10 cellular contexts compared by ENCODE assay signal in the genomic region with DNA sequence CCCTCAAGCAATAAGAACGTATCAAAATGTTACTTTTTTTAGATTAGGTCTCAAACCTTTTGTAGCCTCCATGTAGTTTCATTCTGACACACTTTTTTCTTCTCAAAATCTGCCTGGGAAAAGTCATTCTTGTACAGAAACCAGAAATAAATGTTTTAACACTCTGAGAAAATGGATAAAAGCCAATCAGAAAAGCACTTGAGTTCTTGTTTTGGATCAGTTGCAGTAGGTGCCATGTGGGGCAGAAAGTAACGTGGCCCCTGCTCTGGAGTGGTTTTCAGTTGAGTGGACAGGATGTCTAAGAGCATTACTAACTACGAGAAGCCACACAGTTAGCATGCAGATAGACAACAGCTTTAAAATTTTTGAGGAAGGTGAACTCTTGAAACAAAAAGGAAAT. TPM values are rescaled to one million over a fixed set of nuclear protein-coding genes. Genes with fewer than 3 reads are reported as not detected.
A peak's percentile ranks its signal among the peaks of the same experiment; 100 is the strongest.
DNase-seq lines count a peak whose midpoint lies in the region; ATAC-seq and TF ChIP-seq lines count a peak whose summit lies in the region.
"Had no signal": no experiment of that assay in that cellular context is flagged by ENCODE, and none has a peak within 500 bp of the region (broad histone marks: within the 10 kb centered on the region; RNA-seq: fewer than 3 reads in every experiment).

No MANE protein-coding gene starts in this region.

- H3K27me3 ChIP-seq in CD4-positive, CD25-positive, alpha-beta regulatory T cell (ENCODE audit: control insufficient read depth, insufficient read depth, low read length): no peaks in the 10 kb centered on the region
- no peaks in the 10 kb centered on the region for H3K27me3 ChIP-seq in MG63

- H3K27me3 Mint-ChIP-seq in CD4-positive, CD25-positive, alpha-beta regulatory T cell: no peaks in the 10 kb centered on the region
- H3K27me3 Mint-ChIP-seq in activated naive CD4-positive, alpha-beta T cell treated with anti-CD3 and anti-CD28 coated beads, Interleukin-2, amount 50 U/mL, for 24 hours: no peaks in the 10 kb centered on the region
- H3K27me3 Mint-ChIP-seq in progenitor cell of endocrine pancreas: no peaks in the 10 kb centered on the region

- DNase-seq in CD4-positive, CD25-positive, alpha-beta regulatory T cell: peak in 1 of 3 donors; percentile 68
- DNase-seq in GM03348 (ENCODE audit: low spot score): no peak
- DNase-seq in MG63: no peak
- DNase-seq in NK-92 (lab: John Stamatoyannopoulos, UW; ENCODE audit: unreplicated experiment): no peak
- no peak for DNase-seq in progenitor cell of endocrine pancreas (ENCODE audit: low spot score, unreplicated experiment)
- DNase-seq: left cardiac atrium had no signal

- H3K27ac ChIP-seq in CD4-positive, CD25-positive, alpha-beta regulatory T cell (ENCODE audit: insufficient read depth, low read length, poor library complexity, severe bottlenecking): peak overlapping the region; percentile 30

- no peaks in the 10 kb centered on the region for H3K9me3 Mint-ChIP-seq in CD4-positive, CD25-positive, alpha-beta regulatory T cell
- peaks cover 5% of the 10 kb centered on the region for H3K9me3 Mint-ChIP-seq in activated naive CD4-positive, alpha-beta T cell treated with anti-CD3 and anti-CD28 coated beads, Interleukin-2, amount 50 U/mL, for 24 hours
- no peaks in the 10 kb centered on the region for H3K9me3 Mint-ChIP-seq in progenitor cell of endocrine pancreas (ENCODE audit: low read depth)

- H3K36me3 ChIP-seq in CD4-positive, CD25-positive, alpha-beta regulatory T cell (ENCODE audit: control insufficient read depth, insufficient read depth, low read length): peaks cover 18% of the 10 kb centered on the region
- H3K36me3 ChIP-seq in MG63: no peaks in the 10 kb centered on the region; the same call in 1 of the 2 replicates

- peak overlapping the region; percentile 59 to 92 (median 90) for H3K27ac Mint-ChIP-seq in CD4-positive, CD25-positive, alpha-beta regulatory T cell
- H3K27ac Mint-ChIP-seq in activated naive CD4-positive, alpha-beta T cell treated with anti-CD3 and anti-CD28 coated beads, Interleukin-2, amount 50 U/mL, for 24 hours: peak overlapping the region; percentile 36
- H3K27ac Mint-ChIP-seq in progenitor cell of endocrine pancreas: no peak overlapping the region

- no peak for TF ChIP-seq CTCF in progenitor cell of endocrine pancreas (IDR thresholded peaks at IDR 0.05; ENCODE audit: unreplicated experiment)

- no peaks in the 10 kb centered on the region for H3K9me3 ChIP-seq in CD4-positive, CD25-positive, alpha-beta regulatory T cell (ENCODE audit: control insufficient read depth in 2 of 2, low read length in 2 of 2)
- no peaks in the 10 kb centered on the region for H3K9me3 ChIP-seq in MG63

- peaks cover 80% of the 10 kb centered on the region for H3K4me1 ChIP-seq in CD4-positive, CD25-positive, alpha-beta regulatory T cell (ENCODE audit: control insufficient read depth, insufficient read depth, low read length, poor library complexity, severe bottlenecking)

- peak overlapping the region; percentile 1 to 46 (median 16) for H3K4me3 Mint-ChIP-seq in CD4-positive, CD25-positive, alpha-beta regulatory T cell
- H3K4me3 Mint-ChIP-seq in activated naive CD4-positive, alpha-beta T cell treated with anti-CD3 and anti-CD28 coated beads, Interleukin-2, amount 50 U/mL, for 24 hours: peak overlapping the region; percentile 19
- no peak overlapping the region for H3K4me3 Mint-ChIP-seq in progenitor cell of endocrine pancreas (ENCODE audit: low read depth)

- H3K4me3 ChIP-seq in CD4-positive, CD25-positive, alpha-beta regulatory T cell (ENCODE audit: low read depth, low read length): no peak overlapping the region
- no peak overlapping the region for H3K4me3 ChIP-seq in MG63

- peaks cover 31% of the 10 kb centered on the region for H3K36me3 Mint-ChIP-seq in CD4-positive, CD25-positive, alpha-beta regulatory T cell
- peaks cover 24% of the 10 kb centered on the region for H3K36me3 Mint-ChIP-seq in activated naive CD4-positive, alpha-beta T cell treated with anti-CD3 and anti-CD28 coated beads, Interleukin-2, amount 50 U/mL, for 24 hours
- peaks cover 7% of the 10 kb centered on the region for H3K36me3 Mint-ChIP-seq in progenitor cell of endocrine pancreas (ENCODE audit: insufficient read depth)

- ATAC-seq in CD4-positive, CD25-positive, alpha-beta regulatory T cell (ENCODE audit: low read depth in 2 of 2): peak; percentile 26 to 37
- ATAC-seq in GM19043 (IDR thresholded peaks at IDR 0.05; ENCODE audit: low read depth, unreplicated experiment) (peak; percentile 88), HG03135 (IDR thresholded peaks at IDR 0.05; ENCODE audit: unreplicated experiment) (peak; percentile 85)

- H3K4me1 Mint-ChIP-seq in CD4-positive, CD25-positive, alpha-beta regulatory T cell: peaks cover 50 to 88% (median 60%) of the 10 kb centered on the region in 4 donors
- H3K4me1 Mint-ChIP-seq in activated naive CD4-positive, alpha-beta T cell treated with anti-CD3 and anti-CD28 coated beads, Interleukin-2, amount 50 U/mL, for 24 hours: peaks cover 96% of the 10 kb centered on the region
- H3K4me1 Mint-ChIP-seq in progenitor cell of endocrine pancreas (ENCODE audit: low read depth): no peaks in the 10 kb centered on the region

RNA-seq across cellular contexts. Expression of gene GPR183, which starts 19.1 kb away (rescaled TPM):
- total RNA-seq in CD4-positive, CD25-positive, alpha-beta regulatory T cell: 206 TPM
- polyA plus RNA-seq in CD4-positive, CD25-positive, alpha-beta regulatory T cell: 100 to 1,000 TPM; 262 to 418 (median 324) TPM
- total RNA-seq in MG63 (2014; rRNA removed; shearing (Covaris generic); ENCODE audit: low replicate concordance): not detected in 2 replicates
- total RNA-seq in progenitor cell of endocrine pancreas: not detected in 2 replicates

RNA-seq across cellular contexts. Expression of gene GPR18, which starts 29.9 kb away (rescaled TPM):
- total RNA-seq in CD4-positive, CD25-positive, alpha-beta regulatory T cell: 8.6 TPM
- 10 to 100 TPM in 2 of 4 donors, 1 to 10 TPM in 2; 6.1 to 22.6 (median 10.5) TPM for polyA plus RNA-seq in CD4-positive, CD25-positive, alpha-beta regulatory T cell
- total RNA-seq in MG63 (2014; rRNA removed; shearing (Covaris generic); ENCODE audit: low replicate concordance): not detected in 2 replicates
- not detected in 2 replicates for total RNA-seq in progenitor cell of endocrine pancreas
- total RNA-seq: left cardiac atrium had no signal
- polyA plus RNA-seq: urinary bladder had no signal

Comparison
In these comparisons a context has a peak if more than half of its experiments do, and no peak if none do; other contexts are left out.
1. ATAC-seq: peak in every context shown above with its lines; median percentile 88 in GM19043; 85 in HG03135; 32 in CD4-positive, CD25-positive, alpha-beta regulatory T cell.
2. RNA of gene GPR183, which starts 19.1 kb away (total RNA-seq): 206 TPM in CD4-positive, CD25-positive, alpha-beta regulatory T cell (single experiment); not detected in progenitor cell of endocrine pancreas and not detected in MG63; every median in the first group is over 100 times any median in the second.